8 cellular contexts compared by ENCODE assay signal in the genomic region with DNA sequence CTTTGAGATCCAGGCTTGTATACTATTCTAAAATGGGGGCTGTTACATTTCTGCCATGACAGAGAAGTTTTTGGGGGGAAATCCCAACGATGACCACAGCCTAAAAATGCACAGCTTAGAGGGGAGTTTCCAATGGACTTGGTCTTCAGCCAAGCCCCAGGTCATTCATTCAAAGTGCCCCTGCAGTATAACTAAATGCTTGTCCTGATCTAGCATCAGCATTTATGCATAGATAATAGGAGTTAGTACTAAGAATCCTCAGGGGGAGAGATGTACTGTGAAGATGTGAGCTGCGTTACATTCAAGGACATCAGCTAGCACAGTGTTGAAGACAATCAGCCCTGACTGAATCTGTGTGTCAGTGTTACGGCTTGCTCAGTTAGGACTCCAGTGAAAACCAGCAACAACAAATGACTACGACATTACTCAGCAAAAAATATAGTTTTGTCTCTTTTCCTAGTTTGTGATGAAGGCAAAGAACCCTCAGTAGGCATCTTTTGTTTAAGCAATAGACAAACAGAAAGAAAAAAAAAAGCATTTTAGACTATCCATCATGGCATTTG.
A peak's percentile ranks its signal among the peaks of the same experiment; 100 is the strongest.
DNase-seq lines count a peak whose midpoint lies in the region; ATAC-seq and TF ChIP-seq lines count a peak whose summit lies in the region.

No MANE protein-coding gene starts in this region.

- TF ChIP-seq CTCF in breast epithelium (IDR thresholded peaks at IDR 0.05): no peak
- no peak for TF ChIP-seq CTCF in gastrocnemius medialis (IDR thresholded peaks at IDR 0.05 in 4 of 5, conservative IDR thresholded peaks at IDR 0.05 in 1 of 5)
- no peak for TF ChIP-seq CTCF in heart right ventricle (IDR thresholded peaks at IDR 0.05)

- peak; percentile 53 for ATAC-seq in GM19324 (IDR thresholded peaks at IDR 0.05; ENCODE audit: low FRiP score, unreplicated experiment)
- ATAC-seq in HG03175 (IDR thresholded peaks at IDR 0.05; ENCODE audit: unreplicated experiment): peak; percentile 63
- ATAC-seq in gastrocnemius medialis: no peak
- ATAC-seq in heart right ventricle: no peak

- H3K27me3 ChIP-seq in breast epithelium (no peaks in the 10 kb centered on the region), gastrocnemius medialis (no peaks in the 10 kb centered on the region), heart right ventricle (no peaks in the 10 kb centered on the region)

- H3K4me3 ChIP-seq in breast epithelium (no peak overlapping the region), gastrocnemius medialis (no peak overlapping the region), heart right ventricle (no peak overlapping the region)

- WGBS in heart right ventricle, 2 donors: 75 to 78% methylated on average over 4 of the region's 4 CpGs

- H3K4me1 ChIP-seq in breast epithelium (no peaks in the 10 kb centered on the region), gastrocnemius medialis (peaks cover 0 to 6% of the 10 kb centered on the region in 2 donors), heart right ventricle (peaks cover 0 to 19% (median 0%) of the 10 kb centered on the region in 9 donors)

- H3K9me3 ChIP-seq in breast epithelium (no peaks in the 10 kb centered on the region), gastrocnemius medialis (no peaks in the 10 kb centered on the region), heart right ventricle (no peaks in the 10 kb centered on the region)

- H3K36me3 ChIP-seq in breast epithelium (no peaks in the 10 kb centered on the region), gastrocnemius medialis (no peaks in the 10 kb centered on the region), heart right ventricle (no peaks in the 10 kb centered on the region)

- peak; percentile 28 for DNase-seq in AG08395 (ENCODE audit: low spot score)
- no peak for DNase-seq in breast epithelium (ENCODE audit: low spot score in 2 of 2)
- DNase-seq in gastrocnemius medialis: no peak
- no peak for DNase-seq in NCI-H2171 treated with DMSO at 0.1 percent for 48 hours (lab: John Stamatoyannopoulos, UW)
- DNase-seq in NCI-H1930 (lab: John Stamatoyannopoulos, UW): no peak
- DNase-seq in heart right ventricle: no peak

- peak overlapping the region; percentile 4 to 14 for H3K27ac ChIP-seq in breast epithelium
- H3K27ac ChIP-seq in gastrocnemius medialis: no peak overlapping the region
- no peak overlapping the region for H3K27ac ChIP-seq in heart right ventricle

- intact Hi-C loops in breast epithelium (cut with DNase I; ENCODE audit: low total_unique reads): no loop called here
- intact Hi-C loops in gastrocnemius medialis (cut with DNase I; ENCODE audit: low total_unique reads): no loop called here
- intact Hi-C loops in heart right ventricle (cut with DNase I): no loop called here

- TF ChIP-seq POLR2A in breast epithelium (IDR thresholded peaks at IDR 0.05) (no peak), gastrocnemius medialis (IDR thresholded peaks at IDR 0.05) (no peak)

- in situ Hi-C loops in gastrocnemius medialis (cut with MboI; ENCODE audit: low sequenced_read_pairs in 4 of 4): no loop called here

Comparison
In these comparisons a context has a peak if more than half of its experiments do, and no peak if none do; other contexts are left out.
1. ATAC-seq: peak in GM19324 (single experiment) and HG03175 (single experiment); none in gastrocnemius medialis (0 of 2) and heart right ventricle (0 of 8).
2. H3K27ac ChIP-seq: peak in breast epithelium (2 of 2); none in gastrocnemius medialis (0 of 4) and heart right ventricle (0 of 10).